In genomic region chr5:76380346-76381074, GRCh38 we compare ENCODE assay signal across 15 cellular contexts. TPM values are rescaled to one million over a fixed set of nuclear protein-coding genes. Genes with fewer than 3 reads are reported as not detected.
A peak's percentile ranks its signal among the peaks of the same experiment; 100 is the strongest.
DNase-seq lines count a peak whose midpoint lies in the region; ATAC-seq and TF ChIP-seq lines count a peak whose summit lies in the region.
"Had no signal": no experiment of that assay in that cellular context is flagged by ENCODE, and none has a peak within 500 bp of the region (broad histone marks: within the 10 kb centered on the region; RNA-seq: fewer than 3 reads in every experiment).

No MANE protein-coding gene starts in this region.

- H3K4me3 ChIP-seq in H7 (ENCODE audit: insufficient read depth, low read depth, low read length) (no peak overlapping the region), WERI-Rb-1 (ENCODE audit: low read depth, low read length) (peak overlapping the region; percentile 17), mucosa of rectum (ENCODE audit: low read length in 2 of 2) (no peak overlapping the region)
- H3K4me3 ChIP-seq: HAP-1 had no signal

- DNase-seq in H7 = peak; percentile 28
- peak; percentile 69 for DNase-seq in WERI-Rb-1
- DNase-seq in GM10266 (ENCODE audit: extremely low spot score) = no peak
- DNase-seq in GOT3 (lab: John Stamatoyannopoulos, UW) = no peak
- no peak for DNase-seq in NCI-H2227 treated with DMSO at 0.1 percent for 48 hours (lab: John Stamatoyannopoulos, UW)
- DNase-seq: DMS79 treated with DMSO at 0.1 percent for 48 hours; GDM1; Kasumi-1; NCI-H2029 treated with DMSO at 0.1 percent for 48 hours; NCI-H524 treated with DMSO at 0.1 percent for 48 hours; NK-92 treated with Interleukin-12 subunit alpha and Interleukin-12 subunit beta, amount 100 ng/mL, for 24 hours had no signal

- peaks cover 13 to 15% of the 10 kb centered on the region in 2 donors for H3K4me1 ChIP-seq in mucosa of rectum (ENCODE audit: control insufficient read depth in 2 of 2, insufficient read depth in 2 of 2, low read length in 2 of 2)

- ATAC-seq in GM18909 (IDR thresholded peaks at IDR 0.05; ENCODE audit: poor library complexity, unreplicated experiment) = no peak

- TF ChIP-seq CTCF in C4-2B (conservative IDR thresholded peaks at IDR 0.05) (no peak), WERI-Rb-1 (IDR thresholded peaks at IDR 0.05; ENCODE audit: low read depth, low read length) (no peak), GM10266 (IDR thresholded peaks at IDR 0.05; ENCODE audit: control insufficient read depth, insufficient read depth, low read depth, missing control alignments) (no peak)

- H3K9me3 ChIP-seq in WERI-Rb-1 (ENCODE audit: severe bottlenecking) (no peaks in the 10 kb centered on the region), mucosa of rectum (ENCODE audit: control insufficient read depth in 2 of 2, low read length in 2 of 2) (no peaks in the 10 kb centered on the region)
- H3K9me3 ChIP-seq: HAP-1 had no signal

- H3K36me3 ChIP-seq in H7 (replicated peaks; ENCODE audit: control insufficient read depth, insufficient read depth, low read length) (no peaks in the 10 kb centered on the region), WERI-Rb-1 (no peaks in the 10 kb centered on the region), mucosa of rectum (ENCODE audit: control insufficient read depth in 2 of 2, insufficient read depth in 2 of 2, low read length in 2 of 2) (no peaks in the 10 kb centered on the region)
- H3K36me3 ChIP-seq: HAP-1 had no signal

- H3K27ac ChIP-seq in C4-2B (peak overlapping the region; percentile 91), WERI-Rb-1 (peak overlapping the region; percentile 88), mucosa of rectum (ENCODE audit: low read depth in 2 of 2, low read length in 2 of 2) (peak overlapping the region; percentile 18 to 48)

- peak overlapping the region in 1 of 2 donors; percentile 14 for H3K9ac ChIP-seq in mucosa of rectum (ENCODE audit: low read depth in 1 of 2, low read length in 2 of 2)

- H3K27me3 ChIP-seq in H7 (ENCODE audit: control insufficient read depth, insufficient read depth, low read length) (no peaks in the 10 kb centered on the region), WERI-Rb-1 (ENCODE audit: insufficient read depth, low read depth, severe bottlenecking) (no peaks in the 10 kb centered on the region), mucosa of rectum (ENCODE audit: control insufficient read depth in 2 of 2, insufficient read depth in 2 of 2, low read length in 2 of 2) (no peaks in the 10 kb centered on the region)

RNA-seq across cellular contexts. Expression of gene IQGAP2, which starts 22.6 kb away (rescaled TPM):
- 36.8 and 80.7 TPM in 2 replicates for total RNA-seq in H7 (2014; rRNA removed; shearing (Covaris generic))

Comparison
In these comparisons a context has a peak if more than half of its experiments do, and no peak if none do; other contexts are left out.
1. H3K27ac ChIP-seq: peak in every context shown above with its lines; median percentile 91 in C4-2B; 88 in WERI-Rb-1; 33 in mucosa of rectum.
2. DNase-seq: peak in H7 (single experiment) and WERI-Rb-1 (single experiment); none in GM10266 (single experiment), GOT3 (single experiment) and NCI-H2227 treated with DMSO at 0.1 percent for 48 hours (single experiment).